16 cellular contexts compared by ENCODE assay signal in the genomic region with DNA sequence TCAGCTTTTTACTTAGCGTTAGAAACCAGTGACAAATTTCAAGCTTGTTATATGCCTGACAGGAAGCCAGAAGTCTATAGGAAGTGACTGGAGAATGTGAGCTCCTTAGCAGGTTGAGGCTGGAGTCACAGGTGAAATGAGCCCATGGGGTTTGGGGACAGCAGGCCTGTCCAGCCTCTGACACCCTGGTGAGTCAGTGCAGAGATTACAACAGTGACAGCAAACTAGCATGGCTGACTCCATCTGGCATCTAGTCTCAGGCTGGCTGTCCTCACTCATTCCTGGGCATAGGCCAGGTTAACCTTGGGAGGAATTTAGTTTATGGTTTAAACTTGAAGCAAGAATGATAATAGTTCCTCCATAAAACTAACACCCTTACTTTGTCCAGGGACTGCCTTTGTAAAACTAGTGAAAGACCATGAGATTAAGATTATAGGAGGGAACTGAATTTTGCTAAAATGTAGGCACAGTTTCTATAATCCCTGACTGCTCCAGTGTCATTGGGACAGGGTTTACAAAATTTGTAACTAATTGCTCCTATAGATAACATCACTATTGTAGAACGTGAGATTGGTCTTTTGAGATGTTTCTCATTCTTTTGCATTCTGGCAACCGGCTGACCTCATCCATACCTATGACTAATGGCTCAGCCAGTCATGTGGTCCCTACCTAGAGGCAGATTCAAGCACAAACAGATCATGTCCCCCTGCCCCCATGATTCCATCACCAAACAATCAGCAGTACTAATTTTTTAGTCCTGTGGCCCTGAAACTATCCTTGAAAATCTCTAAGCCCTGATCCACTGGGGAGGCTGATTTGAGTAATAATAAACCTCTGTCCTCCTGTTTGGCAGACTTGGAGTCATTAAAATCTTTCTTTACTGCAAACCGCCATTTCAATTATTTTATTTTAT. TPM values are rescaled to one million over a fixed set of nuclear protein-coding genes. Genes with fewer than 3 reads are reported as not detected.
A peak's percentile ranks its signal among the peaks of the same experiment; 100 is the strongest.
DNase-seq lines count a peak whose midpoint lies in the region; FAIRE-seq and TF ChIP-seq lines count a peak whose summit lies in the region.
"Not testable (repeated sequence)": the region's sequence is repeated elsewhere in the genome, so short reads cannot be mapped to it uniquely, and the experiment has no call there.
"Had no signal": no experiment of that assay in that cellular context is flagged by ENCODE, and none has a peak within 500 bp of the region (broad histone marks: within the 10 kb centered on the region; RNA-seq: fewer than 3 reads in every experiment).

No MANE protein-coding gene starts in this region.

- peaks cover 40% of the 10 kb centered on the region for H3K4me1 ChIP-seq in GM23248 (ENCODE audit: insufficient read depth)
- H3K4me1 ChIP-seq in mammary epithelial cell (ENCODE audit: insufficient read depth, low read length): peaks cover 36% of the 10 kb centered on the region

- H3K9me3 ChIP-seq in GM23248 (ENCODE audit: low read depth); MG63; mammary epithelial cell (replicated peaks; ENCODE audit: insufficient read depth, low read length): not testable (repeated sequence)

- H2AFZ ChIP-seq in GM23248: not testable (repeated sequence)
- H2AFZ ChIP-seq in mammary epithelial cell (ENCODE audit: low read depth, low read length): peak overlapping the region; percentile 28

- peak; percentile 42 for FAIRE-seq in urothelium cell line (lab: Jason Lieb, UNC)

- H3K4me2 ChIP-seq in GM23248 (ENCODE audit: unreplicated experiment): peak overlapping the region; percentile 45
- peak overlapping the region; percentile 69 for H3K4me2 ChIP-seq in mammary epithelial cell (ENCODE audit: insufficient read depth, low read depth, low read length)

- 8 to 19% methylated on average over 4 of the region's 4 CpGs for WGBS in GM23248 (ENCODE audit: low coverage in 1 of 2, low lambda C conversion rate in 2 of 2, missing lambda C conversion rate in 2 of 2), 2 experiments
- 19% methylated on average over 4 of the region's 4 CpGs for WGBS in mammary epithelial cell (ENCODE audit: low coverage, missing lambda C conversion rate)

- not testable (repeated sequence) for TF ChIP-seq CTCF in mammary epithelial cell (conservative IDR thresholded peaks at IDR 0.05 in 1 of 2, IDR thresholded peaks at IDR 0.05 in 1 of 2; ENCODE audit: extremely low read depth in 1 of 2, insufficient read depth in 1 of 2, low read depth in 1 of 2, low read length in 2 of 2); fibroblast of mammary gland (conservative IDR thresholded peaks at IDR 0.05; ENCODE audit: control insufficient read depth, insufficient read depth, low read depth, low read length)

- not testable (repeated sequence) for H3K27me3 ChIP-seq in GM23248 (replicated peaks; ENCODE audit: insufficient read depth); MG63; mammary epithelial cell (ENCODE audit: insufficient read depth, low read length)

- peak overlapping the region; percentile 87 for H3K27ac ChIP-seq in GM23248
- H3K27ac ChIP-seq in mammary epithelial cell (ENCODE audit: insufficient read depth, low read depth, low read length): peak overlapping the region; percentile 87

- CTCF ChIA-PET in mammary epithelial cell (lab: Charles Lee; ENCODE audit: low non-redundant PET): not testable (repeated sequence)

- H3K36me3 ChIP-seq in GM23248 (ENCODE audit: low read depth); mammary epithelial cell (ENCODE audit: insufficient read depth, low read length): not testable (repeated sequence)
- H3K36me3 ChIP-seq in MG63: peaks cover 25% of the 10 kb centered on the region; the same call in 1 of the 2 replicates

- peaks cover 41% of the 10 kb centered on the region for H3F3A ChIP-seq in GM23248 (ENCODE audit: insufficient read depth)

- H3K79me2 ChIP-seq in GM23248 (ENCODE audit: insufficient read depth); mammary epithelial cell (ENCODE audit: insufficient read depth, low read length): not testable (repeated sequence)

- DNase-seq in AG20443 (ENCODE audit: low spot score): peak; percentile 40
- peak; percentile 70 for DNase-seq in GM23248
- peak; percentile 89 for DNase-seq in MG63
- peak; percentile 54 for DNase-seq in T1000 (lab: John Stamatoyannopoulos, UW)
- DNase-seq in mammary epithelial cell: peak; percentile 77
- DNase-seq in fibroblast of mammary gland (ENCODE audit: low read depth): peak; percentile 68
- peak; percentile 51 to 55 for DNase-seq in lung microvascular endothelial cell (ENCODE audit: low read depth in 2 of 2)
- peak; percentile 35 for DNase-seq in urothelium cell line (ENCODE audit: low spot score)

- in situ Hi-C loops in GM23248 (cut with MboI); mammary epithelial cell (cut with MboI; ENCODE audit: low sequenced_read_pairs in 2 of 2): not testable (repeated sequence)

- dilution Hi-C loops in mammary epithelial cell (cut with HindIII; ENCODE audit: low sequenced_read_pairs): not testable (repeated sequence)

- H3K9ac ChIP-seq in GM23248 (peak overlapping the region; percentile 46), mammary epithelial cell (ENCODE audit: insufficient read depth, low read length) (peak overlapping the region; percentile 58)

- intact Hi-C loops in mammary epithelial cell (cut with micrococcal nuclease): not testable (repeated sequence)

- H3K4me3 ChIP-seq in GM23248; MG63; mammary epithelial cell (replicated peaks in 1 of 3; ENCODE audit: insufficient read depth in 1 of 3, low read depth in 2 of 3, low read length in 3 of 3); fibroblast of mammary gland (ENCODE audit: control insufficient read depth, low read depth, low read length): not testable (repeated sequence)

- H4K20me1 ChIP-seq in GM23248 (ENCODE audit: insufficient read depth); mammary epithelial cell (ENCODE audit: insufficient read depth, low read length): not testable (repeated sequence)

- not testable (repeated sequence) for H3K9me2 ChIP-seq in GM23248 (ENCODE audit: insufficient read depth)

- BruUV-seq in mammary epithelial cell (replicated peaks; lab: Mats Ljungman, UMichigan): TSS peak; percentile 82

RNA-seq across cellular contexts. Expression of a gene that starts 4.4 kb away (rescaled TPM):
- total RNA-seq in GM23248 (2014; rRNA removed; shearing (Covaris generic)): 0.13 and 0.54 TPM in 2 replicates
- polyA plus RNA-seq in GM23248 (2016; fragmentation: Nextera tagmentation; extraction: Ambion mirVana) (2.5 and 3.0 TPM in 2 replicates), mammary epithelial cell (0.10 TPM)
- not detected in 2 replicates for total RNA-seq in MG63 (2014; rRNA removed; shearing (Covaris generic); ENCODE audit: low replicate concordance)
- total RNA-seq in mammary epithelial cell (not detected), lung microvascular endothelial cell (0.22 TPM in 1 of 2 replicates, not detected in the other)
- not detected for polyA minus RNA-seq in mammary epithelial cell
- total RNA-seq: activated CD8-positive, alpha-beta memory T cell treated with anti-CD3 and anti-CD28 coated beads for 36 hours; cardiac septum; H4; lower leg skin; mucosa of gallbladder; right lobe of liver; SK-MEL-5 had no signal
- polyA plus RNA-seq: neural cell had no signal

RNA-seq across cellular contexts. Expression of a gene that starts 42.5 kb away (rescaled TPM):
- not detected in 2 replicates for total RNA-seq in GM23248 (2014; rRNA removed; shearing (Covaris generic))
- polyA plus RNA-seq in GM23248 (2016; fragmentation: Nextera tagmentation; extraction: Ambion mirVana): 1.2 and 1.8 TPM in 2 replicates
- total RNA-seq in MG63 (2014; rRNA removed; shearing (Covaris generic); ENCODE audit: low replicate concordance): not detected in 2 replicates
- 1 to 10 TPM in 1 of 2 donors, not detected in 1; 1.2 TPM for total RNA-seq in mammary epithelial cell
- 0.12 TPM for polyA plus RNA-seq in mammary epithelial cell
- not detected for polyA minus RNA-seq in mammary epithelial cell
- total RNA-seq in lung microvascular endothelial cell: not detected in 2 replicates
- total RNA-seq: activated CD8-positive, alpha-beta memory T cell treated with anti-CD3 and anti-CD28 coated beads for 36 hours; cardiac septum; H4; mucosa of gallbladder; right lobe of liver; SK-MEL-5 had no signal
- polyA plus RNA-seq: neural cell had no signal

Comparison
In these comparisons a context has a peak if more than half of its experiments do, and no peak if none do; other contexts are left out.
1. DNase-seq: peak in every context shown above with its lines; median percentile 89 in MG63; 77 in mammary epithelial cell; 70 in GM23248; 68 in fibroblast of mammary gland; 54 in T1000; 53 in lung microvascular endothelial cell; 40 in AG20443; 35 in urothelium cell line.